ENCODE assay signal across 8 cellular contexts in genomic region chr11:102313225-102313940, GRCh38. TPM values are rescaled to one million over a fixed set of nuclear protein-coding genes. Genes with fewer than 3 reads are reported as not detected.
DNase-seq lines count a peak whose midpoint lies in the region; ATAC-seq, FAIRE-seq and TF ChIP-seq lines count a peak whose summit lies in the region.

No MANE protein-coding gene starts in this region.

- H3K9ac ChIP-seq in endothelial cell of umbilical vein (replicated peaks; ENCODE audit: extremely low read depth, insufficient read depth, low read length), result no peak overlapping the region

- dilution Hi-C loops in endothelial cell of umbilical vein (cut with MboI; ENCODE audit: extremely low pct_ligation_motif_present, low sequenced_read_pairs), result no loop called here

- intact Hi-C loops in endothelial cell of umbilical vein (cut with micrococcal nuclease), result no loop called here

- H3K27ac ChIP-seq in SJCRH30 (no peak overlapping the region), endothelial cell of umbilical vein (ENCODE audit: insufficient read depth, low read depth, low read length) (peak overlapping the region; percentile 36)

- H3K27me3 ChIP-seq in SJCRH30 (no peaks in the 10 kb centered on the region), endothelial cell of umbilical vein (ENCODE audit: control insufficient read depth in 2 of 2, insufficient read depth in 2 of 2, low read length in 2 of 2) (no peaks in the 10 kb centered on the region), HAP-1 (ENCODE audit: low read depth) (no peaks in the 10 kb centered on the region)

- H3K4me2 ChIP-seq in endothelial cell of umbilical vein (ENCODE audit: insufficient read depth, low read length), result peak overlapping the region; percentile 90

- CTCF ChIA-PET in endothelial cell of umbilical vein (lab: Charles Lee), result interaction anchor here (0.7 to 6.6 kb wide), 4 partner anchors 19 to 300 kb away, joined by 3 to 29 read pairs (median 8); no protein-coding TSS in a partner anchor

- no peaks in the 10 kb centered on the region for H4K20me1 ChIP-seq in endothelial cell of umbilical vein (replicated peaks; ENCODE audit: control insufficient read depth, extremely low read depth, insufficient read depth, low read length)

- peak overlapping the region; percentile 37 for H3K4me3 ChIP-seq in GM12864 (ENCODE audit: low read depth, low read length)
- H3K4me3 ChIP-seq in SJCRH30, result peak overlapping the region; percentile 34
- peak overlapping the region in 2 of 3 experiments; percentile 13 to 52 for H3K4me3 ChIP-seq in endothelial cell of umbilical vein (replicated peaks in 1 of 3; ENCODE audit: insufficient read depth in 1 of 3, low read depth in 1 of 3, low read length in 3 of 3)
- H3K4me3 ChIP-seq in skeletal muscle cell (ENCODE audit: low read depth, low read length), result peak overlapping the region; percentile 15
- no peak overlapping the region for H3K4me3 ChIP-seq in HAP-1

- peak; percentile 50 for FAIRE-seq in endothelial cell of umbilical vein (lab: Jason Lieb, UNC)

- in situ Hi-C loops in HAP-1 (cut with MboI; ENCODE audit: low sequenced_read_pairs), result no loop called here

- no TSS peak for BruUV-seq in endothelial cell of umbilical vein (replicated peaks; lab: Mats Ljungman, UMichigan)

- peak overlapping the region; percentile 86 for H2AFZ ChIP-seq in endothelial cell of umbilical vein (ENCODE audit: low read depth, low read length)

- no peaks in the 10 kb centered on the region for H3K9me1 ChIP-seq in endothelial cell of umbilical vein (replicated peaks; ENCODE audit: control insufficient read depth, extremely low read depth, insufficient read depth, low read length)

- no peaks in the 10 kb centered on the region for H3K4me1 ChIP-seq in SJCRH30
- H3K4me1 ChIP-seq in endothelial cell of umbilical vein (ENCODE audit: control insufficient read depth, extremely low read depth, insufficient read depth, low read length), result peaks cover 6% of the 10 kb centered on the region
- H3K4me1 ChIP-seq in HAP-1, result no peaks in the 10 kb centered on the region

- ATAC-seq in GM21786 (IDR thresholded peaks at IDR 0.05; ENCODE audit: unreplicated experiment), result no peak

- POLR2A ChIA-PET in endothelial cell of umbilical vein (lab: Charles Lee), result no interaction called here

- no peak for TF ChIP-seq POLR2A in endothelial cell of umbilical vein (IDR thresholded peaks at IDR 0.05; ENCODE audit: low read depth, low read length)

- DNase-seq in GM12864 (ENCODE audit: low read depth) (no peak), SJCRH30 (no peak), endothelial cell of umbilical vein (ENCODE audit: low read depth, low spot score) (peak; percentile 13), skeletal muscle cell (ENCODE audit: low read depth) (no peak), epidermal melanocyte (ENCODE audit: insufficient read length, low spot score) (no peak), islet precursor cell (no peak), HAP-1 (ENCODE audit: low spot score in 2 of 2) (no peak)

- no peak for TF ChIP-seq CTCF in GM12864 (IDR thresholded peaks at IDR 0.05; ENCODE audit: low read depth, low read length, missing control alignments)
- TF ChIP-seq CTCF in endothelial cell of umbilical vein (IDR thresholded peaks at IDR 0.05; ENCODE audit: extremely low read depth in 1 of 2, insufficient read depth in 1 of 2, low read depth in 1 of 2, low read length in 2 of 2), result no peak

- H3K9me3 ChIP-seq in SJCRH30 (replicated peaks), result no peaks in the 10 kb centered on the region
- no peaks in the 10 kb centered on the region for H3K9me3 ChIP-seq in endothelial cell of umbilical vein (replicated peaks; ENCODE audit: control insufficient read depth, insufficient read depth, low read length)
- no peaks in the 10 kb centered on the region for H3K9me3 ChIP-seq in HAP-1

- no peaks in the 10 kb centered on the region for H3K36me3 ChIP-seq in SJCRH30
- no peaks in the 10 kb centered on the region for H3K36me3 ChIP-seq in endothelial cell of umbilical vein (ENCODE audit: control insufficient read depth in 2 of 2, extremely low read depth in 1 of 2, insufficient read depth in 2 of 2, low read length in 2 of 2)
- H3K36me3 ChIP-seq in HAP-1 (replicated peaks), result no peaks in the 10 kb centered on the region

- no peaks in the 10 kb centered on the region for H3K79me2 ChIP-seq in endothelial cell of umbilical vein (ENCODE audit: control insufficient read depth, insufficient read depth, low read length)

TF ChIP-seq in endothelial cell of umbilical vein, 7 proteins besides CTCF, POLR2A, EP300 and RAD21:
- TF ChIP-seq GATA2 (IDR thresholded peaks at IDR 0.05; ENCODE audit: insufficient read depth, insufficient read length, low read depth, low read length), result no peak
- TF ChIP-seq JUN (IDR thresholded peaks at IDR 0.05; ENCODE audit: borderline replicate concordance, insufficient read depth, insufficient read length, low read depth), result no peak
- no peak for TF ChIP-seq FOS (IDR thresholded peaks at IDR 0.05; ENCODE audit: borderline replicate concordance, insufficient read depth, low read length)
- TF ChIP-seq EZH2 (IDR thresholded peaks at IDR 0.05; ENCODE audit: borderline replicate concordance, low read depth, low read length, severe bottlenecking), result no peak
- TF ChIP-seq MYC (IDR thresholded peaks at IDR 0.05; ENCODE audit: low read depth, low read length), result no peak
- no peak for TF ChIP-seq MAX (IDR thresholded peaks at IDR 0.05; ENCODE audit: insufficient read depth, insufficient read length)
- TF ChIP-seq POLR2AphosphoS5 (IDR thresholded peaks at IDR 0.05; ENCODE audit: insufficient read depth, low read depth, low read length), result no peak

RNA-seq across cellular contexts. Expression of gene BIRC3, which starts 3.9 kb away (rescaled TPM):
- 0.08 TPM in 1 of 2 replicates, not detected in the other for total RNA-seq in SJCRH30 (2014; rRNA removed; shearing (Covaris generic))
- total RNA-seq in endothelial cell of umbilical vein, result 0.60 and 1.4 TPM in 2 replicates
- polyA plus RNA-seq in endothelial cell of umbilical vein, result 0.28 and 0.37 TPM in 2 replicates
- polyA plus RNA-seq in endothelial cell of umbilical vein (2011; cell fraction: cytosol; rRNA removed), result 0.43 and 0.68 TPM in 2 replicates
- polyA plus RNA-seq in endothelial cell of umbilical vein (2011; cell fraction: nucleus; rRNA removed), result 0.67 and 0.83 TPM in 2 replicates
- 1.2 and 1.6 TPM in 2 replicates for polyA plus RNA-seq in endothelial cell of umbilical vein (2012)
- 0.59 and 1.5 TPM in 2 replicates for polyA minus RNA-seq in endothelial cell of umbilical vein
- polyA minus RNA-seq in endothelial cell of umbilical vein (2011; cell fraction: cytosol; rRNA and poly(A)+ RNA removed), result 7.0 TPM
- polyA minus RNA-seq in endothelial cell of umbilical vein (2011; cell fraction: nucleus; rRNA and poly(A)+ RNA removed), result 0.72 and 1.1 TPM in 2 replicates

RNA-seq across cellular contexts. Expression of gene BIRC2, which starts 33.6 kb away (rescaled TPM):
- total RNA-seq in SJCRH30 (2014; rRNA removed; shearing (Covaris generic)), result 26.7 and 27.1 TPM in 2 replicates
- 47.3 and 49.9 TPM in 2 replicates for total RNA-seq in endothelial cell of umbilical vein
- polyA plus RNA-seq in endothelial cell of umbilical vein, result 32.9 and 42.8 TPM in 2 replicates
- polyA plus RNA-seq in endothelial cell of umbilical vein (2011; cell fraction: cytosol; rRNA removed), result 38.3 and 49.0 TPM in 2 replicates
- polyA plus RNA-seq in endothelial cell of umbilical vein (2011; cell fraction: nucleus; rRNA removed), result 73.7 and 80.9 TPM in 2 replicates
- polyA plus RNA-seq in endothelial cell of umbilical vein (2012), result 60.5 and 68.2 TPM in 2 replicates
- 63.1 and 82.2 TPM in 2 replicates for polyA minus RNA-seq in endothelial cell of umbilical vein
- polyA minus RNA-seq in endothelial cell of umbilical vein (2011; cell fraction: cytosol; rRNA and poly(A)+ RNA removed), result 14.7 TPM
- 114 and 187 TPM in 2 replicates for polyA minus RNA-seq in endothelial cell of umbilical vein (2011; cell fraction: nucleus; rRNA and poly(A)+ RNA removed)
